Comparison of ENCODE assay signal across 16 cellular contexts in genomic region chr6:15791401-15792137, GRCh38.
DNase-seq lines count a peak whose midpoint lies in the region; ATAC-seq, FAIRE-seq and TF ChIP-seq lines count a peak whose summit lies in the region.
"Had no signal": no experiment of that assay in that cellular context is flagged by ENCODE, and none has a peak within 500 bp of the region (broad histone marks: within the 10 kb centered on the region; RNA-seq: fewer than 3 reads in every experiment).

No MANE protein-coding gene starts in this region.

- no peaks in the 10 kb centered on the region for H3K36me3 Mint-ChIP-seq in activated CD4-positive, alpha-beta memory T cell treated with anti-CD3 and anti-CD28 coated beads, Interleukin-2, amount 10 ng/mL, durations not matched to agents 7 days and 5 days (ENCODE audit: low read depth)

- no peak overlapping the region for H3K4me3 ChIP-seq in kidney (ENCODE audit: low read length in 2 of 2)
- H3K4me3 ChIP-seq: transverse colon had no signal

- ATAC-seq in GM21717 (IDR thresholded peaks at IDR 0.05; ENCODE audit: unreplicated experiment) = no peak

- DNase-seq in DMS 273 (lab: John Stamatoyannopoulos, UW; ENCODE audit: unreplicated experiment) = peak; percentile 78
- DNase-seq in kidney = peak; percentile 65
- DNase-seq in renal cortical epithelial cell (ENCODE audit: low read depth) = peak; percentile 96
- no peak for DNase-seq in GM19240 (ENCODE audit: insufficient read length, low spot score)
- DNase-seq in NCI-H510A (lab: John Stamatoyannopoulos, UW) = no peak
- no peak for DNase-seq in activated CD4-positive, alpha-beta memory T cell treated with anti-CD3 and anti-CD28 coated beads, Interleukin-2, amount 10 ng/mL, durations not matched to agents 7 days and 5 days
- DNase-seq: endodermal cell; head of caudate nucleus; NCI-H1417 treated with DMSO at 0.1 percent for 48 hours; NCI-H748 treated with DMSO at 0.1 percent for 48 hours; occipital lobe; stimulated activated CD4-positive, alpha-beta T cell treated with anti-CD3 and anti-CD28 coated beads, Interleukin-15, amount 100 ng/mL, for 24 hours; transverse colon had no signal

- no peak for TF ChIP-seq CTCF in kidney (IDR thresholded peaks at IDR 0.05; ENCODE audit: borderline replicate concordance, extremely low read depth, insufficient read depth)

- H3K27me3 Mint-ChIP-seq in activated CD4-positive, alpha-beta memory T cell treated with anti-CD3 and anti-CD28 coated beads, Interleukin-2, amount 10 ng/mL, durations not matched to agents 7 days and 5 days = no peaks in the 10 kb centered on the region

- H3K4me1 ChIP-seq in kidney (ENCODE audit: control insufficient read depth in 1 of 2, insufficient read depth in 1 of 2, low read depth in 1 of 2, low read length in 2 of 2) = peaks cover 4 to 16% of the 10 kb centered on the region in 2 donors

- CTCF ChIA-PET in activated CD4-positive, alpha-beta memory T cell treated with anti-CD3 and anti-CD28 coated beads, Interleukin-2, amount 10 ng/mL, durations not matched to agents 7 days and 5 days (lab: Charles Lee) = no interaction called here

- H3K27ac ChIP-seq in angular gyrus (ENCODE audit: low read depth, low read length) = peak overlapping the region; percentile 9
- peak overlapping the region; percentile 43 to 65 for H3K27ac ChIP-seq in kidney (ENCODE audit: low read depth in 2 of 2, low read length in 2 of 2)
- H3K27ac ChIP-seq: transverse colon had no signal

- no peaks in the 10 kb centered on the region for H3K36me3 ChIP-seq in kidney (ENCODE audit: control insufficient read depth in 1 of 2, insufficient read depth in 2 of 2, low read length in 2 of 2)
- H3K36me3 ChIP-seq: transverse colon had no signal

- no peak overlapping the region for H3K9ac ChIP-seq in kidney (ENCODE audit: low read length in 2 of 2)

- no peaks in the 10 kb centered on the region for H3K9me3 Mint-ChIP-seq in activated CD4-positive, alpha-beta memory T cell treated with anti-CD3 and anti-CD28 coated beads, Interleukin-2, amount 10 ng/mL, durations not matched to agents 7 days and 5 days
- H3K9me3 Mint-ChIP-seq: endodermal cell had no signal

- no peaks in the 10 kb centered on the region for H3K4me1 Mint-ChIP-seq in activated CD4-positive, alpha-beta memory T cell treated with anti-CD3 and anti-CD28 coated beads, Interleukin-2, amount 10 ng/mL, durations not matched to agents 7 days and 5 days

- intact Hi-C loops in kidney (cut with DNase I) = no loop called here

- FAIRE-seq in kidney (lab: Jason Lieb, UNC) = peak; percentile 57
- FAIRE-seq: GM12892 had no signal

- POLR2A ChIA-PET in activated CD4-positive, alpha-beta memory T cell treated with anti-CD3 and anti-CD28 coated beads, Interleukin-2, amount 10 ng/mL, durations not matched to agents 7 days and 5 days (lab: Charles Lee) = no interaction called here

- H3K27ac Mint-ChIP-seq in activated CD4-positive, alpha-beta memory T cell treated with anti-CD3 and anti-CD28 coated beads, Interleukin-2, amount 10 ng/mL, durations not matched to agents 7 days and 5 days = no peak overlapping the region
- H3K27ac Mint-ChIP-seq: endodermal cell had no signal

- no peak overlapping the region for H3K4me3 Mint-ChIP-seq in activated CD4-positive, alpha-beta memory T cell treated with anti-CD3 and anti-CD28 coated beads, Interleukin-2, amount 10 ng/mL, durations not matched to agents 7 days and 5 days
- H3K4me3 Mint-ChIP-seq: endodermal cell had no signal

- H3K9me3 ChIP-seq in kidney (ENCODE audit: control insufficient read depth in 1 of 2, low read length in 2 of 2) = no peaks in the 10 kb centered on the region
- H3K9me3 ChIP-seq: transverse colon had no signal

Comparison
In these comparisons a context has a peak if more than half of its experiments do, and no peak if none do; other contexts are left out.
1. DNase-seq: peak in DMS 273 (single experiment), kidney (single experiment) and renal cortical epithelial cell (single experiment); none in GM19240 (single experiment), NCI-H510A (single experiment) and activated CD4-positive, alpha-beta memory T cell treated with anti-CD3 and anti-CD28 coated beads, Interleukin-2, amount 10 ng/mL, durations not matched to agents 7 days and 5 days (single experiment).